ENCODE assay signal across 12 cellular contexts in the genomic region with DNA sequence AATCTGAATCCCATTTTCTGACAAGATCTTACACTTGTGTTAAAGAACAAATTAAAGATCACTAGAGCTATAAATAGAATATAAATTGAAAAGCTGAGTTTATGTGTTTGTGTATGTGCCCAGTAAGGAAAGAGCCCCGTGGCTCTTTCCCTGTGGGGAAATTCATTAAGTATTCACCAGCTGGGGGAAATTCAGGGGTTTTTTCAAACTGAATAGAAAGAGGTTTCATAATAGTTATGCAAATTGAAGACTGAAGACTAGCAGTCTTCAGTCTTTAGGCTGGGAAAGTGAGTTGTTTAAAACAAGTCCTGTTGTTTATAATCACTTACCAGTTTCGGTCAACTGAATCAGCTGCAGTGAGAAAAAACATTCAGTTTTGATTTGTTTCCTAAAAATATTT. TPM values are rescaled to one million over a fixed set of nuclear protein-coding genes. Genes with fewer than 3 reads are reported as not detected.
A peak's percentile ranks its signal among the peaks of the same experiment; 100 is the strongest.
DNase-seq lines count a peak whose midpoint lies in the region; ATAC-seq and TF ChIP-seq lines count a peak whose summit lies in the region.
"Had no signal": no experiment of that assay in that cellular context is flagged by ENCODE, and none has a peak within 500 bp of the region (broad histone marks: within the 10 kb centered on the region; RNA-seq: fewer than 3 reads in every experiment).

No MANE protein-coding gene starts in this region.

- peaks cover 43 to 62% (median 45%) of the 10 kb centered on the region in 3 donors for H3K4me1 Mint-ChIP-seq in IgD-negative memory B cell

- peak overlapping the region; percentile 82 to 98 (median 93) for H3K27ac Mint-ChIP-seq in IgD-negative memory B cell
- H3K27ac Mint-ChIP-seq: CD8-positive, alpha-beta T cell had no signal

- H3K27ac ChIP-seq in gastrocnemius medialis (no peak overlapping the region), tibial artery (no peak overlapping the region)
- H3K27ac ChIP-seq: body of pancreas had no signal

- H3K4me1 ChIP-seq in gastrocnemius medialis (no peaks in the 10 kb centered on the region), tibial artery (no peaks in the 10 kb centered on the region)

- TF ChIP-seq CTCF in gastrocnemius medialis (IDR thresholded peaks at IDR 0.05 in 4 of 5, conservative IDR thresholded peaks at IDR 0.05 in 1 of 5): no peak
- TF ChIP-seq CTCF in tibial artery (IDR thresholded peaks at IDR 0.05): no peak

- ATAC-seq in HG02840 (IDR thresholded peaks at IDR 0.05; ENCODE audit: low FRiP score, unreplicated experiment) (peak; percentile 92), gastrocnemius medialis (no peak)
- ATAC-seq: body of pancreas; CD8-positive, alpha-beta T cell had no signal

- H3K4me3 ChIP-seq in gastrocnemius medialis: no peak overlapping the region
- H3K4me3 ChIP-seq in tibial artery: no peak overlapping the region
- H3K4me3 ChIP-seq: body of pancreas had no signal

- DNase-seq in CD1c-positive myeloid dendritic cell (ENCODE audit: extremely low spot score): peak; percentile 56
- DNase-seq in GM19238 (ENCODE audit: insufficient read length, low spot score): peak; percentile 51
- DNase-seq in NCI-H524 treated with DMSO at 0.1 percent for 48 hours (lab: John Stamatoyannopoulos, UW): no peak
- DNase-seq in gastrocnemius medialis: no peak
- no peak for DNase-seq in tibial artery
- no peak for DNase-seq in amygdala (lab: John Stamatoyannopoulos, UW)
- DNase-seq: body of pancreas; CD8-positive, alpha-beta T cell; NCI-H526 had no signal

- H3K27me3 Mint-ChIP-seq in IgD-negative memory B cell: no peaks in the 10 kb centered on the region

- H3K4me3 Mint-ChIP-seq in IgD-negative memory B cell: peak overlapping the region; percentile 56 to 91 (median 80)
- H3K4me3 Mint-ChIP-seq: CD8-positive, alpha-beta T cell had no signal

- no peaks in the 10 kb centered on the region for H3K36me3 ChIP-seq in gastrocnemius medialis
- H3K36me3 ChIP-seq in tibial artery: no peaks in the 10 kb centered on the region

- no peaks in the 10 kb centered on the region for H3K27me3 ChIP-seq in gastrocnemius medialis
- peaks cover 0 to 3% of the 10 kb centered on the region in 2 donors for H3K27me3 ChIP-seq in tibial artery
- H3K27me3 ChIP-seq: body of pancreas had no signal

- intact Hi-C loops in gastrocnemius medialis (cut with DNase I; ENCODE audit: low total_unique reads) (loop anchor here (10.0 kb wide), 1 partner anchor 248 kb away; no protein-coding TSS in a partner anchor), tibial artery (cut with DNase I; ENCODE audit: low total_unique reads) (no loop called here)

- in situ Hi-C loops in gastrocnemius medialis (cut with MboI; ENCODE audit: low sequenced_read_pairs in 4 of 4): loop anchor here in 1 of 4 donors (25.0 kb wide), 1 partner anchor 245 kb away; no protein-coding TSS in a partner anchor

- TF ChIP-seq POLR2A in gastrocnemius medialis (IDR thresholded peaks at IDR 0.05): no peak

- H3K9me3 Mint-ChIP-seq in IgD-negative memory B cell: peaks cover 0 to 2% (median 0%) of the 10 kb centered on the region in 3 donors
- H3K9me3 Mint-ChIP-seq: CD8-positive, alpha-beta T cell had no signal

- H3K9me3 ChIP-seq in gastrocnemius medialis: no peaks in the 10 kb centered on the region
- no peaks in the 10 kb centered on the region for H3K9me3 ChIP-seq in tibial artery
- H3K9me3 ChIP-seq: body of pancreas had no signal

- H3K36me3 Mint-ChIP-seq in IgD-negative memory B cell: peaks cover 3% of the 10 kb centered on the region
- H3K36me3 Mint-ChIP-seq: CD8-positive, alpha-beta T cell had no signal

RNA-seq across cellular contexts. Expression of gene MS4A7, which starts 11.3 kb away (rescaled TPM):
- polyA plus RNA-seq in IgD-negative memory B cell: 16.8 TPM
- 1 to 10 TPM; 2.5 to 8.9 (median 7.4) TPM for total RNA-seq in gastrocnemius medialis
- total RNA-seq: CD8-positive, alpha-beta T cell had no signal
- polyA plus RNA-seq: neural cell had no signal

RNA-seq across cellular contexts. Expression of gene MS4A14, which starts 29.2 kb away (rescaled TPM):
- polyA plus RNA-seq in IgD-negative memory B cell: 1.1 TPM
- total RNA-seq in gastrocnemius medialis: under 1 TPM; 0.10 to 0.56 (median 0.27) TPM
- total RNA-seq: CD8-positive, alpha-beta T cell had no signal
- polyA plus RNA-seq: neural cell had no signal

RNA-seq across cellular contexts. Expression of gene MS4A6E, which starts 40.0 kb away (rescaled TPM):
- polyA plus RNA-seq in IgD-negative memory B cell: not detected
- not detected for total RNA-seq in gastrocnemius medialis
- total RNA-seq: body of pancreas; CD8-positive, alpha-beta T cell had no signal
- polyA plus RNA-seq: neural cell had no signal

Comparison
In these comparisons a context has a peak if more than half of its experiments do, and no peak if none do; other contexts are left out.
1. DNase-seq: peak in CD1c-positive myeloid dendritic cell (single experiment) and GM19238 (single experiment); none in NCI-H524 treated with DMSO at 0.1 percent for 48 hours (single experiment), gastrocnemius medialis (0 of 2), tibial artery (0 of 2) and amygdala (0 of 56).